ENCODE assay signal across 20 cellular contexts in the genomic region with DNA sequence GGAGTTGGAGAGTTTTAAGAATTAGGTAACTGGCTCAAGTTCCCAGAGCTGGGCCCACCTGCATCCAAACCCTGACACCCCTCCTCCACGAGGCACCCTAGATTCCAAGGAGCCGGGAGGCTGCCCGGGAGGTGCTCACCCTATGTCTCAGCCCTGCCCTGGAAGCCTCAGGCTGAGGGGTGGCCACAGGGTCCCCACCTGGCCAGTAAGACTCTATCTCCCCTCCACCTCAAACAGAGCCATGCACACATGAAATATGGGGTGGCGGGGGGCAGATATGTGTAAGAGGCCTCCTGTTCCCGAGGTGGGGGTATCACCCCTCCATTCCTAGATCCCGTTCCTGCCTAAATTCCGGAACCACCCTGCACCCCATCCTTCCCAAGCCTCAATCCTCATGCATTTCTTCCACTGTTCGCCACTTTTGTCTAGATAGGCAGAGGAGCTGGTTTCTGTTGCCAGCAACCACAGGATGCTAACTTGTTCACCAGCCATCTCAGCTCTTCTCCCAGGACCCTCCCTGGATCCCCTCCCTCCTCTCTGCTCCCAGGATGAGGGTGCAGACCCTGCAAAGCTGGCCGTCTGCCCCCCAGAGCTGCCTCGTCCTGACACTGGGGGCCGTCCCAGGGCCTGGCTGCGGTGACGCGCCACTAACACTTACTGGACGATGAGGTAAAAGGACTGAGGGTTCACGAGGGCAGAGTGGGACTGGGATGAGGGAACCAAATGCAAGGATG. TPM values are rescaled to one million over a fixed set of nuclear protein-coding genes. Genes with fewer than 3 reads are reported as not detected.
DNase-seq lines count a peak whose midpoint lies in the region; ATAC-seq and TF ChIP-seq lines count a peak whose summit lies in the region.
"Had no signal": no experiment of that assay in that cellular context is flagged by ENCODE, and none has a peak within 500 bp of the region (broad histone marks: within the 10 kb centered on the region; RNA-seq: fewer than 3 reads in every experiment).

No MANE protein-coding gene starts in this region.

- DNase-seq in cardiac muscle cell (ENCODE audit: low read depth in 1 of 2, low spot score in 1 of 2) (no peak), left cardiac atrium (no peak), mesendoderm (no peak), thyroid gland (no peak), DMS53 (lab: John Stamatoyannopoulos, UW) (no peak), testis (no peak)
- DNase-seq: CD8-positive, alpha-beta T cell; NCI-H1048; NCI-H510A treated with DMSO at 0.1 percent for 48 hours; NCI-H82; PC-9 had no signal

- H3K9me3 Mint-ChIP-seq in brain: peaks cover 0 to 5% (median 0%) of the 10 kb centered on the region in 5 experiments
- H3K9me3 Mint-ChIP-seq: CD8-positive, alpha-beta T cell; GM23338 had no signal

- no peak overlapping the region for H3K4me2 ChIP-seq in mesendoderm (ENCODE audit: low read length)
- H3K4me2 ChIP-seq: GM23338, KMS-11, PC-9 had no signal

- no peak overlapping the region for H3K18ac ChIP-seq in mesendoderm (ENCODE audit: low read length)

- H4K5ac ChIP-seq in mesendoderm (ENCODE audit: low read length): no peak overlapping the region

- H2BK120ac ChIP-seq in mesendoderm (ENCODE audit: low read depth, low read length): no peak overlapping the region

- H4K8ac ChIP-seq in mesendoderm (ENCODE audit: low read depth, low read length): no peak overlapping the region

- H3K23ac ChIP-seq in mesendoderm (ENCODE audit: low read length): no peak overlapping the region

- H3K4me3 ChIP-seq in cardiac muscle cell: no peak overlapping the region
- no peak overlapping the region for H3K4me3 ChIP-seq in mesendoderm (ENCODE audit: low read length)
- H3K4me3 ChIP-seq in thyroid gland (replicated peaks in 1 of 3): no peak overlapping the region
- no peak overlapping the region for H3K4me3 ChIP-seq in testis
- H3K4me3 ChIP-seq: GM23338, PC-9 had no signal

- H3K4ac ChIP-seq in mesendoderm (ENCODE audit: low read depth, low read length): no peak overlapping the region

- peak overlapping the region in 3 of 5 experiments; percentile 38 to 69 (median 59) for H3K27ac Mint-ChIP-seq in brain
- H3K27ac Mint-ChIP-seq: CD8-positive, alpha-beta T cell had no signal

- peaks cover 3% of the 10 kb centered on the region for H3K79me1 ChIP-seq in mesendoderm (ENCODE audit: low read length)

- no peak overlapping the region for H2AK5ac ChIP-seq in mesendoderm (ENCODE audit: low read length)

- no peaks in the 10 kb centered on the region for H3K36me3 Mint-ChIP-seq in brain
- H3K36me3 Mint-ChIP-seq: CD8-positive, alpha-beta T cell had no signal

- intact Hi-C loops in left cardiac atrium (cut with DNase I): loop anchor here (5.0 kb wide), 2 partner anchors 84 to 259 kb away; no protein-coding TSS in a partner anchor
- intact Hi-C loops in thyroid gland (cut with DNase I): no loop called here
- intact Hi-C loops in testis (cut with DNase I; ENCODE audit: low total_unique reads): no loop called here

- no CpG with 5 or more reads among the region's 16 CpGs for WGBS in mesendoderm (ENCODE audit: extremely low coverage, insufficient coverage, low lambda C conversion rate)
- WGBS in thyroid gland, 2 donors: 93 to 95% methylated on average over 13 to 16 of the region's 16 CpGs
- 94 to 98% methylated on average over 16 of the region's 16 CpGs for WGBS in testis, 2 donors

- H3K9ac ChIP-seq in mesendoderm (ENCODE audit: low read length): no peak overlapping the region
- H3K9ac ChIP-seq: KMS-11 had no signal

- H3K27me3 Mint-ChIP-seq in brain: peaks cover 11% of the 10 kb centered on the region

- H3K4me1 ChIP-seq in cardiac muscle cell (ENCODE audit: low read depth) (peaks cover 32% of the 10 kb centered on the region), mesendoderm (ENCODE audit: control insufficient read depth, low read depth, low read length) (no peaks in the 10 kb centered on the region), thyroid gland (peaks cover 39 to 56% of the 10 kb centered on the region in 2 donors), testis (no peaks in the 10 kb centered on the region)

- peaks cover 29% of the 10 kb centered on the region for H3K4me1 Mint-ChIP-seq in brain

- no peak overlapping the region for H2BK15ac ChIP-seq in mesendoderm (replicated peaks; ENCODE audit: low read depth)

- ATAC-seq in left cardiac atrium (no peak), GM21619 (IDR thresholded peaks at IDR 0.05; ENCODE audit: unreplicated experiment) (no peak)
- ATAC-seq: CD8-positive, alpha-beta T cell; HepG2 had no signal

- no peak for TF ChIP-seq POLR2A in thyroid gland (IDR thresholded peaks at IDR 0.05)
- TF ChIP-seq POLR2A in testis (IDR thresholded peaks at IDR 0.05): no peak

- H3K27ac ChIP-seq in cardiac muscle cell (peak overlapping the region; percentile 28), mesendoderm (ENCODE audit: low read depth, low read length) (no peak overlapping the region), thyroid gland (peak overlapping the region; percentile 77 to 91 (median 89)), testis (no peak overlapping the region)
- H3K27ac ChIP-seq: KMS-11, PC-9 had no signal

- H2BK5ac ChIP-seq in mesendoderm (ENCODE audit: low read length): no peak overlapping the region

- no peaks in the 10 kb centered on the region for H3K79me2 ChIP-seq in mesendoderm (ENCODE audit: control insufficient read depth, insufficient read depth, low read length)

- H3K36me3 ChIP-seq in cardiac muscle cell (no peaks in the 10 kb centered on the region), mesendoderm (ENCODE audit: control insufficient read depth, insufficient read depth, low read length) (no peaks in the 10 kb centered on the region), thyroid gland (no peaks in the 10 kb centered on the region), testis (ENCODE audit: low read depth, missing control alignments) (no peaks in the 10 kb centered on the region)

- peak overlapping the region; percentile 42 for H3K56ac ChIP-seq in mesendoderm (ENCODE audit: low read length)

- TF ChIP-seq CTCF in cardiac muscle cell (IDR thresholded peaks at IDR 0.05; ENCODE audit: low read depth, low read length): no peak
- TF ChIP-seq CTCF in brain (conservative IDR thresholded peaks at IDR 0.05): no peak
- no peak for TF ChIP-seq CTCF in thyroid gland (IDR thresholded peaks at IDR 0.05)
- no peak for TF ChIP-seq CTCF in testis (IDR thresholded peaks at IDR 0.05)

- H3K4me3 Mint-ChIP-seq in brain: no peak overlapping the region
- H3K4me3 Mint-ChIP-seq: CD8-positive, alpha-beta T cell; GM23338 had no signal

- H3K9me3 ChIP-seq in cardiac muscle cell (ENCODE audit: low read depth) (no peaks in the 10 kb centered on the region), thyroid gland (no peaks in the 10 kb centered on the region), testis (no peaks in the 10 kb centered on the region)

- H3K27me3 ChIP-seq in cardiac muscle cell (no peaks in the 10 kb centered on the region), mesendoderm (ENCODE audit: insufficient read depth, low read length, poor library complexity) (no peaks in the 10 kb centered on the region), thyroid gland (no peaks in the 10 kb centered on the region), testis (no peaks in the 10 kb centered on the region)

RNA-seq across cellular contexts. Expression of a gene that starts 44.1 kb away (rescaled TPM):
- 19.7 and 43.0 TPM in 2 replicates for total RNA-seq in cardiac muscle cell
- polyA plus RNA-seq in cardiac muscle cell: 28.9 and 47.0 TPM in 2 replicates
- 1 to 10 TPM; 5.5 to 6.0 TPM for total RNA-seq in left cardiac atrium
- 0.80 TPM for polyA plus RNA-seq in brain (ENCODE audit: insufficient read depth, low read depth, low replicate concordance)
- 0.49 TPM for polyA plus RNA-seq in mesendoderm (2013, experiment 1 of 2)
- polyA plus RNA-seq in mesendoderm (2013, experiment 2 of 2): 0.45 TPM
- 100 to 1,000 TPM in 2 of 4 donors, 10 to 100 TPM in 2; 76.6 to 108 (median 95.7) TPM for total RNA-seq in thyroid gland
- 1 to 10 TPM; 5.0 to 5.5 TPM for total RNA-seq in testis
- 4.3 TPM for polyA plus RNA-seq in testis (ENCODE audit: insufficient read depth, low read depth, low replicate concordance)
- total RNA-seq: A172; CD8-positive, alpha-beta T cell; G401; HepG2; M059J; PC-9 had no signal
- polyA plus RNA-seq: BJ, HepG2 had no signal

Comparison
In these comparisons a context has a peak if more than half of its experiments do, and no peak if none do; other contexts are left out.
1. H3K27ac ChIP-seq: peak in cardiac muscle cell (single experiment) and thyroid gland (3 of 3); none in mesendoderm (single experiment) and testis (0 of 2).
2. intact Hi-C loops: an anchor here in left cardiac atrium (5.0 kb wide); none called in thyroid gland and testis.